ENCODE assay signal across 8 cellular contexts in the genomic region with DNA sequence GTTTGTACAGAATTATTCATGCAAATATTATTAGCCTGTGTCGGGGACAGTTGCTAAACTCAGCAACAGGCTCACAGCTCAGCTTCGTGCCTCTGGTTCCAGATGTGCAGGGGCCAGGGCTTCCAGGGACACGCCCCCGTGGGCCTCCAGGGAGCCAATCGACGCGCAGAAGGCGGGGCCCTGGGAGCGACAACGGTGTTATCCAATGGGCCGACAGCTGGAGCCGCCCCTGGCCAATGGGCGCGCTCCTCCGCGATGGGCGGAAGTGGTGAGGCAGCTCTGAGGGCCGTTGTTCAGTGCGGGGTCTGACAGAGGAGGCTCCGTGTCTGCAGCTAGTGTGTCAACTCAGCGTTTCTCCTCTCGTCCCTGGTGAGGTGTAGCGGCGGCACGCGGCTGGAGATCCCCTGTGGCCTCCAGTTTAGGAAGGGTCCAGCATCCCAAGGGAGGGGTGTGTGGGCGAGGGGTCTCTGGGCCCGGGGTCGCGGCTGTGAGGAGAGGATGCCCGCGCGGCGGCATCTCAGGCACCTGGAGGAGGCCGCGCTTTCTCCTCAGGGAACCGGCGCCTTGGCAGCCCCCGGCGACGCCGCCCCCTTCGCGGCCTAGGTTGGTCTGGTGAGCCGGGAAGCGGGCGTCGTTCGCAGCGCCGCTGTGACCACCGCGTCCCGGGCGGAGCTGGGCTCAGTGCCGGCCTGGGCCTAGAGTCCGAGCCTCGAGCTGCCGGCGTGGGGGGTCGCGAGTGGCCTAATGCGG. TPM values are rescaled to one million over a fixed set of nuclear protein-coding genes. Genes with fewer than 3 reads are reported as not detected.
A peak's percentile ranks its signal among the peaks of the same experiment; 100 is the strongest.
DNase-seq lines count a peak whose midpoint lies in the region; ATAC-seq and TF ChIP-seq lines count a peak whose summit lies in the region.

A gene with protein sequence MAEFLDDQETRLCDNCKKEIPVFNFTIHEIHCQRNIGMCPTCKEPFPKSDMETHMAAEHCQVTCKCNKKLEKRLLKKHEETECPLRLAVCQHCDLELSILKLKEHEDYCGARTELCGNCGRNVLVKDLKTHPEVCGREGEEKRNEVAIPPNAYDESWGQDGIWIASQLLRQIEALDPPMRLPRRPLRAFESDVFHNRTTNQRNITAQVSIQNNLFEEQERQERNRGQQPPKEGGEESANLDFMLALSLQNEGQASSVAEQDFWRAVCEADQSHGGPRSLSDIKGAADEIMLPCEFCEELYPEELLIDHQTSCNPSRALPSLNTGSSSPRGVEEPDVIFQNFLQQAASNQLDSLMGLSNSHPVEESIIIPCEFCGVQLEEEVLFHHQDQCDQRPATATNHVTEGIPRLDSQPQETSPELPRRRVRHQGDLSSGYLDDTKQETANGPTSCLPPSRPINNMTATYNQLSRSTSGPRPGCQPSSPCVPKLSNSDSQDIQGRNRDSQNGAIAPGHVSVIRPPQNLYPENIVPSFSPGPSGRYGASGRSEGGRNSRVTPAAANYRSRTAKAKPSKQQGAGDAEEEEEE (plus strand): TSS at position 311 of the 750 bp plus-strand sequence. CDS start 4,963 bp downstream, outside the sequence.

- no peaks in the 10 kb centered on the region; the same call in 1 of the 2 replicates for H4K20me1 ChIP-seq in SU-DHL-6 (ENCODE audit: low read depth, low read length)

- no peaks in the 10 kb centered on the region for H3K9me3 Mint-ChIP-seq in activated naive CD8-positive, alpha-beta T cell treated with anti-CD3 and anti-CD28 coated beads, Interleukin-2, amount 10 ng/mL, durations not matched to agents 7 days and 5 days
- H3K9me3 Mint-ChIP-seq in osteocyte (ENCODE audit: unreplicated experiment) = no peaks in the 10 kb centered on the region

- peaks cover 7% of the 10 kb centered on the region for H3K36me3 Mint-ChIP-seq in activated naive CD8-positive, alpha-beta T cell treated with anti-CD3 and anti-CD28 coated beads, Interleukin-2, amount 10 ng/mL, durations not matched to agents 7 days and 5 days
- no peaks in the 10 kb centered on the region for H3K36me3 Mint-ChIP-seq in osteocyte (ENCODE audit: unreplicated experiment)

- ATAC-seq in HG02678 (IDR thresholded peaks at IDR 0.05; ENCODE audit: unreplicated experiment) = peak; percentile 97
- ATAC-seq in activated naive CD8-positive, alpha-beta T cell treated with anti-CD3 and anti-CD28 coated beads, Interleukin-2, amount 10 ng/mL, durations not matched to agents 7 days and 5 days (ENCODE audit: low read depth) = peak; percentile 99

- TF ChIP-seq CTCF in SU-DHL-6 (IDR thresholded peaks at IDR 0.05; ENCODE audit: insufficient read depth, low read length, poor library complexity, severe bottlenecking) = no peak
- no peak for TF ChIP-seq CTCF in osteocyte (IDR thresholded peaks at IDR 0.05)

- WGBS in thymus = under 1% methylated on average over 63 of the region's 63 CpGs

- H3K79me2 ChIP-seq in SU-DHL-6 (ENCODE audit: insufficient read depth, low read length) = peaks cover 17% of the 10 kb centered on the region

- H3K27ac ChIP-seq in SU-DHL-6 (ENCODE audit: low read depth, low read length) (peak within 1 kb of the TSS; percentile 59), thymus (ENCODE audit: low read depth) (peak within 1 kb of the TSS; percentile 97)

- peak within 1 kb of the TSS; percentile 94 for H3K4me2 ChIP-seq in SU-DHL-6 (ENCODE audit: low read depth, low read length, poor library complexity, severe bottlenecking)

- H3K4me3 ChIP-seq in SU-DHL-6 (ENCODE audit: insufficient read depth, low read length, poor library complexity, severe bottlenecking) (peak within 1 kb of the TSS; percentile 92), thymus (ENCODE audit: low read length) (peak within 1 kb of the TSS; percentile 74)

- DNase-seq in NCI-H128 (lab: John Stamatoyannopoulos, UW; ENCODE audit: unreplicated experiment) = peak; percentile 91
- DNase-seq in activated naive CD8-positive, alpha-beta T cell treated with anti-CD3 and anti-CD28 coated beads, Interleukin-2, amount 10 ng/mL, durations not matched to agents 7 days and 5 days = peak; percentile 99
- peak; percentile 95 to 100 (median 98) for DNase-seq in head of caudate nucleus
- DNase-seq in osteocyte (ENCODE audit: extremely low spot score, unreplicated experiment) = peak; percentile 99

- H3K36me3 ChIP-seq in SU-DHL-6 (ENCODE audit: low read length) = no peaks in the 10 kb centered on the region
- H3K36me3 ChIP-seq in thymus (ENCODE audit: control insufficient read depth, insufficient read depth) = no peaks in the 10 kb centered on the region

- H3K4me3 Mint-ChIP-seq in activated naive CD8-positive, alpha-beta T cell treated with anti-CD3 and anti-CD28 coated beads, Interleukin-2, amount 10 ng/mL, durations not matched to agents 7 days and 5 days = peak within 1 kb of the TSS; percentile 87
- H3K4me3 Mint-ChIP-seq in osteocyte (ENCODE audit: unreplicated experiment) = peak within 1 kb of the TSS; percentile 81

- H3F3A ChIP-seq in SU-DHL-6 (ENCODE audit: insufficient read depth) = peaks cover 11% of the 10 kb centered on the region; the same call in 1 of the 2 replicates

- H3K4me1 ChIP-seq in thymus (ENCODE audit: control insufficient read depth, insufficient read depth, low read length) = peaks cover 13% of the 10 kb centered on the region

- peak; percentile 98 for TF ChIP-seq POLR2A in GM10847 (IDR thresholded peaks at IDR 0.05; ENCODE audit: extremely low read depth, insufficient read length)

- H3K27ac Mint-ChIP-seq in activated naive CD8-positive, alpha-beta T cell treated with anti-CD3 and anti-CD28 coated beads, Interleukin-2, amount 10 ng/mL, durations not matched to agents 7 days and 5 days = peak within 1 kb of the TSS; percentile 84
- H3K27ac Mint-ChIP-seq in osteocyte (ENCODE audit: unreplicated experiment) = peak within 1 kb of the TSS; percentile 85

- peak within 1 kb of the TSS; percentile 92 for H2AFZ ChIP-seq in SU-DHL-6 (ENCODE audit: low read depth, low read length, severe bottlenecking)

- POLR2A ChIA-PET in activated naive CD8-positive, alpha-beta T cell treated with anti-CD3 and anti-CD28 coated beads, Interleukin-2, amount 10 ng/mL, durations not matched to agents 7 days and 5 days (lab: Charles Lee) = interaction anchor here (0.6 to 8.8 kb wide), 14 partner anchors 10 to 813 kb away, joined by 3 to 146 read pairs (median 4); a partner anchor contains a TSS

- intact Hi-C loops in head of caudate nucleus (cut with DNase I) = loop anchor here (1.0 to 10.0 kb wide), 3 partner anchors 17 to 259 kb away; a partner anchor contains a TSS

- peak within 1 kb of the TSS; percentile 85 for H3K9ac ChIP-seq in SU-DHL-6 (ENCODE audit: low read length)

- no peaks in the 10 kb centered on the region for H3K27me3 ChIP-seq in SU-DHL-6 (ENCODE audit: low read length)
- peaks cover 2% of the 10 kb centered on the region for H3K27me3 ChIP-seq in thymus (ENCODE audit: control insufficient read depth, insufficient read depth)

- H3K4me1 Mint-ChIP-seq in activated naive CD8-positive, alpha-beta T cell treated with anti-CD3 and anti-CD28 coated beads, Interleukin-2, amount 10 ng/mL, durations not matched to agents 7 days and 5 days = peaks cover 36% of the 10 kb centered on the region
- H3K4me1 Mint-ChIP-seq in osteocyte (ENCODE audit: unreplicated experiment) = peaks cover 50% of the 10 kb centered on the region

- H3K27me3 Mint-ChIP-seq in activated naive CD8-positive, alpha-beta T cell treated with anti-CD3 and anti-CD28 coated beads, Interleukin-2, amount 10 ng/mL, durations not matched to agents 7 days and 5 days = peaks cover 4% of the 10 kb centered on the region
- H3K27me3 Mint-ChIP-seq in osteocyte (ENCODE audit: unreplicated experiment) = no peaks in the 10 kb centered on the region

- no peaks in the 10 kb centered on the region for H3K9me3 ChIP-seq in SU-DHL-6 (ENCODE audit: insufficient read depth, low read length)
- no peaks in the 10 kb centered on the region for H3K9me3 ChIP-seq in thymus (ENCODE audit: control insufficient read depth)

- H3K9me2 ChIP-seq in SU-DHL-6 (replicated peaks; ENCODE audit: insufficient read depth, low read length) = no peaks in the 10 kb centered on the region

RNA-seq across cellular contexts. Expression of the gene that starts here (rescaled TPM):
- 10 to 100 TPM; 69.7 to 70.3 TPM for total RNA-seq in activated naive CD8-positive, alpha-beta T cell treated with anti-CD3 and anti-CD28 coated beads, Interleukin-2, amount 10 ng/mL, durations not matched to agents 7 days and 5 days
- 34.8 and 38.9 TPM in 2 replicates for total RNA-seq in osteocyte
- 25.7 TPM for polyA plus RNA-seq in thymus

Comparison
In these comparisons a context has a peak if more than half of its experiments do, and no peak if none do; other contexts are left out.
1. Peak in every context shown above with its lines: DNase-seq, ATAC-seq, H3K4me3 ChIP-seq and H3K27ac ChIP-seq.